Comparison of ENCODE assay signal across 18 cellular contexts in the genomic region with DNA sequence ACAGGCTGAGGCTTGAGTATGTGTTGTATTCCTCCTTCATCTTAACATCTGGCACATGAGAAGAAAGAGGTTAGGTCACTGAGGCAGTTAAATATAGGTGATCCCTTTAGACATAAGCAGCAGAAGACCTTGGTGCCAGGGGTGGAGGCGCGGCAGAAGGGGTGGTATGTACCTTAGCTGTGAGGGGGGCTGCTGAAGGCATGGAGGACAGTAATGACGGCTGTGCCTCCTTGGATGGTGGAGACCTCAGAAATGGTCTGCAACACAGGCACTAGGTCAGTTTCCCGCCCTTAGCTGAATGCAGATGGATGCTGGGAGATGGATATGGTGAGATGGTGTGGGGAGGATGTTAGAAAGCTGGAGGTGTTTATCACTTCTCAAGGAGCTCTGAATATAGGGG. TPM values are rescaled to one million over a fixed set of nuclear protein-coding genes. Genes with fewer than 3 reads are reported as not detected.
DNase-seq lines count a peak whose midpoint lies in the region; ATAC-seq, FAIRE-seq and TF ChIP-seq lines count a peak whose summit lies in the region.
"Had no signal": no experiment of that assay in that cellular context is flagged by ENCODE, and none has a peak within 500 bp of the region (broad histone marks: within the 10 kb centered on the region; RNA-seq: fewer than 3 reads in every experiment).

No MANE protein-coding gene starts in this region.

- DNase-seq in CD4-positive, alpha-beta T cell: no peak
- DNase-seq in HTR-8/SVneo (ENCODE audit: insufficient read length, low spot score) (no peak), chondrocyte (ENCODE audit: low spot score) (no peak), activated gamma-delta T cell treated with Interleukin-2 at 50 U/mL for 16 hours (no peak), H7 (no peak)
- no peak for DNase-seq in activated effector memory CD4-positive, alpha-beta T cell treated with anti-CD3 and anti-CD28 coated beads, Interleukin-2, amount 50 U/mL, for 16 hours
- DNase-seq: activated CD4-positive, alpha-beta T cell treated with anti-CD3 and anti-CD28 coated beads, Interleukin-2, amount 10 ng/mL, durations not matched to agents 7 days and 5 days; activated T-cell treated with anti-CD3 and anti-CD28 coated beads, Interleukin-2, amount 50 U/mL, for 72 hours; GDM1; mammary epithelial cell; ovary; small intestine; stimulated activated naive CD8-positive, alpha-beta T cell treated with anti-CD3 and anti-CD28 coated beads, Interleukin-15, Interleukin-2, amounts not matched to agents 100 U/mL and 50 U/mL, for 24 hours; uterus had no signal

- H3K27me3 Mint-ChIP-seq in CD4-positive, alpha-beta T cell: no peaks in the 10 kb centered on the region
- no peaks in the 10 kb centered on the region for H3K27me3 Mint-ChIP-seq in chondrocyte (ENCODE audit: low read depth)
- H3K27me3 Mint-ChIP-seq: activated CD4-positive, alpha-beta T cell treated with anti-CD3 and anti-CD28 coated beads, Interleukin-2, amount 10 ng/mL, durations not matched to agents 7 days and 5 days had no signal

- peak overlapping the region; percentile 99 for H3K9ac ChIP-seq in neural cell (ENCODE audit: low read length)

- no peaks in the 10 kb centered on the region for H3K9me3 Mint-ChIP-seq in CD4-positive, alpha-beta T cell
- no peaks in the 10 kb centered on the region for H3K9me3 Mint-ChIP-seq in chondrocyte (ENCODE audit: low read depth)
- H3K9me3 Mint-ChIP-seq: activated CD4-positive, alpha-beta T cell treated with anti-CD3 and anti-CD28 coated beads, Interleukin-2, amount 10 ng/mL, durations not matched to agents 7 days and 5 days; activated T-cell treated with anti-CD3 and anti-CD28 coated beads, Interleukin-2, amount 50 U/mL, for 72 hours had no signal

- H4K20me1 ChIP-seq in neural cell (ENCODE audit: insufficient read depth): peaks cover 10% of the 10 kb centered on the region

- TF ChIP-seq RAD21 in neural cell (conservative IDR thresholded peaks at IDR 0.05): no peak

- H3K4me3 ChIP-seq in neural cell (ENCODE audit: low read length) (peak overlapping the region; percentile 78), H7 (ENCODE audit: insufficient read depth, low read depth, low read length) (no peak overlapping the region)
- H3K4me3 ChIP-seq: ovary, uterus had no signal

- peak overlapping the region; percentile 52 for H3K4me3 Mint-ChIP-seq in CD4-positive, alpha-beta T cell
- H3K4me3 Mint-ChIP-seq in chondrocyte (ENCODE audit: unreplicated experiment): no peak overlapping the region
- H3K4me3 Mint-ChIP-seq: activated CD4-positive, alpha-beta T cell treated with anti-CD3 and anti-CD28 coated beads, Interleukin-2, amount 10 ng/mL, durations not matched to agents 7 days and 5 days; activated T-cell treated with anti-CD3 and anti-CD28 coated beads, Interleukin-2, amount 50 U/mL, for 72 hours had no signal

- CTCF ChIA-PET in CD4-positive, alpha-beta T cell (lab: Charles Lee): interaction anchor here (1.2 kb wide), 1 partner anchor 110 kb away, joined by 3 read pairs; no protein-coding TSS in a partner anchor

- H3K36me3 Mint-ChIP-seq in CD4-positive, alpha-beta T cell (ENCODE audit: low read depth): peaks cover 67% of the 10 kb centered on the region
- peaks cover 11% of the 10 kb centered on the region for H3K36me3 Mint-ChIP-seq in chondrocyte (ENCODE audit: low read depth)

- H2AFZ ChIP-seq in neural cell (ENCODE audit: low read depth, low read length): no peak overlapping the region

- no peak for TF ChIP-seq EP300 in neural cell (conservative IDR thresholded peaks at IDR 0.05; ENCODE audit: poor library complexity, severe bottlenecking)

- peak overlapping the region; percentile 89 for H3K4me2 ChIP-seq in neural cell (ENCODE audit: low read length)

- H3K27ac ChIP-seq in CD4-positive, alpha-beta T cell (ENCODE audit: low read depth, low read length): peak overlapping the region; percentile 2
- H3K27ac ChIP-seq in neural cell (ENCODE audit: low read length): peak overlapping the region; percentile 98
- H3K27ac ChIP-seq: epithelial cell of prostate, ovary had no signal

- H3K36me3 ChIP-seq in neural cell (ENCODE audit: insufficient read depth, low read length) (no peaks in the 10 kb centered on the region), H7 (replicated peaks; ENCODE audit: control insufficient read depth, insufficient read depth, low read length) (no peaks in the 10 kb centered on the region; the same call in 1 of the 2 replicates)
- H3K36me3 ChIP-seq: ovary, uterus had no signal

- peaks cover 26% of the 10 kb centered on the region for H3K4me1 Mint-ChIP-seq in CD4-positive, alpha-beta T cell (ENCODE audit: low read depth)
- peaks cover 40% of the 10 kb centered on the region for H3K4me1 Mint-ChIP-seq in chondrocyte (ENCODE audit: low read depth)

- no peak for ATAC-seq in CD4-positive, alpha-beta T cell (ENCODE audit: poor library complexity)
- no peak for ATAC-seq in HG03457 (IDR thresholded peaks at IDR 0.05; ENCODE audit: unreplicated experiment)
- ATAC-seq: activated T-cell treated with anti-CD3 and anti-CD28 coated beads, Interleukin-2, amount 50 U/mL, for 72 hours; stimulated activated naive CD8-positive, alpha-beta T cell treated with anti-CD3 and anti-CD28 coated beads, Interleukin-15, Interleukin-2, amounts not matched to agents 100 U/mL and 50 U/mL, for 24 hours had no signal

- no peak for TF ChIP-seq CTCF in CD4-positive, alpha-beta T cell (IDR thresholded peaks at IDR 0.05)
- TF ChIP-seq CTCF in chondrocyte (IDR thresholded peaks at IDR 0.05): no peak
- TF ChIP-seq CTCF in neural cell (IDR thresholded peaks at IDR 0.05; ENCODE audit: poor library complexity, severe bottlenecking): no peak

- H3F3A ChIP-seq in neural cell (ENCODE audit: insufficient read depth, low read length, poor library complexity, severe bottlenecking): no peaks in the 10 kb centered on the region

- peak; percentile 76 for FAIRE-seq in HTR-8/SVneo (lab: Jason Lieb, UNC)
- FAIRE-seq: D721Med, small intestine had no signal

- no peaks in the 10 kb centered on the region for H3K9me2 ChIP-seq in neural cell (ENCODE audit: insufficient read depth, low read length)

- intact Hi-C loops in CD4-positive, alpha-beta T cell (cut with DNase I, micrococcal nuclease): loop anchor here in 1 of 2 experiments (2.0 to 5.0 kb wide), 2 partner anchors 45 to 237 kb away; partner anchors contain the start of genes COQ6 and FAM161B

- H3K27ac Mint-ChIP-seq in CD4-positive, alpha-beta T cell: peak overlapping the region; percentile 65
- H3K27ac Mint-ChIP-seq in chondrocyte (ENCODE audit: unreplicated experiment): peak overlapping the region; percentile 65
- H3K27ac Mint-ChIP-seq: activated CD4-positive, alpha-beta T cell treated with anti-CD3 and anti-CD28 coated beads, Interleukin-2, amount 10 ng/mL, durations not matched to agents 7 days and 5 days; activated T-cell treated with anti-CD3 and anti-CD28 coated beads, Interleukin-2, amount 50 U/mL, for 72 hours had no signal

- POLR2A ChIA-PET in CD4-positive, alpha-beta T cell (lab: Charles Lee): interaction anchor here (0.8 kb wide), 1 partner anchor 71 kb away, joined by 3 read pairs; no protein-coding TSS in a partner anchor

- H3K79me2 ChIP-seq in neural cell (replicated peaks; ENCODE audit: insufficient read depth, low read length): peaks cover 59% of the 10 kb centered on the region

- H3K9me3 ChIP-seq in CD4-positive, alpha-beta T cell (ENCODE audit: control insufficient read depth, low read length): no peaks in the 10 kb centered on the region
- H3K9me3 ChIP-seq in neural cell (ENCODE audit: low read length): no peaks in the 10 kb centered on the region
- H3K9me3 ChIP-seq: ovary, uterus had no signal

- H3K27me3 ChIP-seq in CD4-positive, alpha-beta T cell (ENCODE audit: control insufficient read depth, insufficient read depth, low read length): no peaks in the 10 kb centered on the region
- no peaks in the 10 kb centered on the region for H3K27me3 ChIP-seq in neural cell (ENCODE audit: insufficient read depth, low read depth, low read length)
- H3K27me3 ChIP-seq in H7 (ENCODE audit: control insufficient read depth, insufficient read depth, low read length): peaks cover 3% of the 10 kb centered on the region; the same call in 1 of the 2 replicates
- H3K27me3 ChIP-seq: ovary, uterus had no signal

TF ChIP-seq in neural cell, 6 proteins besides CTCF, POLR2A, EP300 and RAD21:
- no peak for TF ChIP-seq TAF1 (IDR thresholded peaks at IDR 0.05; ENCODE audit: low read depth)
- TF ChIP-seq SMC3 (conservative IDR thresholded peaks at IDR 0.05; ENCODE audit: poor library complexity): no peak

RNA-seq across cellular contexts. Expression of gene PNMA1, which starts 1.5 kb away (rescaled TPM):
- total RNA-seq in CD4-positive, alpha-beta T cell: 10 to 100 TPM; 52.6 to 55.9 TPM
- 72.0 to 85.2 TPM (median 72.1 TPM) in 3 replicates for total RNA-seq in chondrocyte
- 191 and 205 TPM in 2 replicates for polyA plus RNA-seq in neural cell
- 189 and 190 TPM in 2 replicates for polyA minus RNA-seq in neural cell
- 18.0 and 18.1 TPM in 2 replicates for total RNA-seq in H7 (2014; rRNA removed; shearing (Covaris generic))
